In the genomic region with DNA sequence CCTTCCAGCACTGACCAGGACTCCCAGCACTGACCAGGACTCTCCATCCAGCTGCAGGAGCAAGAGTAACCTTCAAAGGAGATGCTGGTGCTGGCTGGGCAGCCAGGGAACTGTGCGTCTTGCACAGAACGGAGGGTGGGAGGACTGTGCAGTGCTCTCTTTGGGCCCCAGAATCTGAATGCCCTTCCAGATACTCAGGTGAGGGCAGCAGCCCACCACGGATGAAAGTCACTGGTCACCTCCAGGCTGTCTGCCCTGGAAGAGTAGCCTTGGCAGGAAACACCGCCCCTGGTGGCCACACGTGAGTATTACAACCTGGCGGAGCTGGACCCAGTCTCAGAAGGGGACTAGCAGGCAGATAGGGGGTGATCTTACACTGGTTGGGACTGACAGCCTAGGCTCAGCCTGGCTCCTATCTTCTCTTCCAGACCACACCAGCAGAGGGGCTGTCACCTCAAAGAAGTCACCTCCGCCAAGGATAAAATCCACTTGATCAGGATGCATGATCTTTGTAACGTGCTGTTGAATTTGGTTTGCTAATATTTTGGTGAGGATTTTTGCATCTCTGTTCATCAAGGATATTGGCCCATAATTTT, we compare ENCODE assay signal across 1 cellular context.
TF ChIP-seq lines count a peak whose summit lies in the region.

No MANE protein-coding gene starts in this region.

TF ChIP-seq in K562, 482 proteins besides CTCF, POLR2A, EP300 and RAD21 (continued from another document):
- TF ChIP-seq, protein P1, sequence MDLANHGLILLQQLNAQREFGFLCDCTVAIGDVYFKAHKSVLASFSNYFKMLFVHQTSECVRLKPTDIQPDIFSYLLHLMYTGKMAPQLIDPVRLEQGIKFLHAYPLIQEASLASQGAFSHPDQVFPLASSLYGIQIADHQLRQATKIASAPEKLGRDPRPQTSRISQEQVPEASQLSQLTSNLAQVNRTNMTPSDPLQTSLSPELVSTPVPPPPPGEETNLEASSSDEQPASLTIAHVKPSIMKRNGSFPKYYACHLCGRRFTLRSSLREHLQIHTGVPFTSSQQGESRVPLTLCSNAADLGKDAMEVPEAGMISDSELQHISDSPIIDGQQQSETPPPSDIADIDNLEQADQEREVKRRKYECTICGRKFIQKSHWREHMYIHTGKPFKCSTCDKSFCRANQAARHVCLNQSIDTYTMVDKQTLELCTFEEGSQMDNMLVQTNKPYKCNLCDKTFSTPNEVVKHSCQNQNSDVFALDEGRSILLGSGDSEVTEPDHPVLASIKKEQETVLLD (IDR thresholded peaks at IDR 0.05) = no peak
- 0 out of 2 replicates have a peak, but pooled peaks have one; percentile 20 for TF ChIP-seq MYC (IDR thresholded peaks at IDR 0.05; ENCODE audit: low read depth, low read length)
- no peak for TF ChIP-seq MYC (CRISPR knock-in tag; IDR thresholded peaks at IDR 0.05; ENCODE audit: borderline replicate concordance, low read depth)
- TF ChIP-seq, protein P2, sequence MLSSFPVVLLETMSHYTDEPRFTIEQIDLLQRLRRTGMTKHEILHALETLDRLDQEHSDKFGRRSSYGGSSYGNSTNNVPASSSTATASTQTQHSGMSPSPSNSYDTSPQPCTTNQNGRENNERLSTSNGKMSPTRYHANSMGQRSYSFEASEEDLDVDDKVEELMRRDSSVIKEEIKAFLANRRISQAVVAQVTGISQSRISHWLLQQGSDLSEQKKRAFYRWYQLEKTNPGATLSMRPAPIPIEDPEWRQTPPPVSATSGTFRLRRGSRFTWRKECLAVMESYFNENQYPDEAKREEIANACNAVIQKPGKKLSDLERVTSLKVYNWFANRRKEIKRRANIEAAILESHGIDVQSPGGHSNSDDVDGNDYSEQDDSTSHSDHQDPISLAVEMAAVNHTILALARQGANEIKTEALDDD (IDR thresholded peaks at IDR 0.05) = peak; percentile 45; the same call in 1 of the 2 replicates
- TF ChIP-seq, protein P3, sequence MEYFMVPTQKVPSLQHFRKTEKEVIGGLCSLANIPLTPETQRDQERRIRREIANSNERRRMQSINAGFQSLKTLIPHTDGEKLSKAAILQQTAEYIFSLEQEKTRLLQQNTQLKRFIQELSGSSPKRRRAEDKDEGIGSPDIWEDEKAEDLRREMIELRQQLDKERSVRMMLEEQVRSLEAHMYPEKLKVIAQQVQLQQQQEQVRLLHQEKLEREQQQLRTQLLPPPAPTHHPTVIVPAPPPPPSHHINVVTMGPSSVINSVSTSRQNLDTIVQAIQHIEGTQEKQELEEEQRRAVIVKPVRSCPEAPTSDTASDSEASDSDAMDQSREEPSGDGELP (CRISPR knock-in tag; IDR thresholded peaks at IDR 0.05; ENCODE audit: borderline replicate concordance) = peak; percentile 12; the same call in 1 of the 2 replicates
- TF ChIP-seq SAP30 (IDR thresholded peaks at IDR 0.05; ENCODE audit: borderline replicate concordance, insufficient read depth, low read depth, low read length, poor library complexity, severe bottlenecking) = no peak
- TF ChIP-seq, protein P4, sequence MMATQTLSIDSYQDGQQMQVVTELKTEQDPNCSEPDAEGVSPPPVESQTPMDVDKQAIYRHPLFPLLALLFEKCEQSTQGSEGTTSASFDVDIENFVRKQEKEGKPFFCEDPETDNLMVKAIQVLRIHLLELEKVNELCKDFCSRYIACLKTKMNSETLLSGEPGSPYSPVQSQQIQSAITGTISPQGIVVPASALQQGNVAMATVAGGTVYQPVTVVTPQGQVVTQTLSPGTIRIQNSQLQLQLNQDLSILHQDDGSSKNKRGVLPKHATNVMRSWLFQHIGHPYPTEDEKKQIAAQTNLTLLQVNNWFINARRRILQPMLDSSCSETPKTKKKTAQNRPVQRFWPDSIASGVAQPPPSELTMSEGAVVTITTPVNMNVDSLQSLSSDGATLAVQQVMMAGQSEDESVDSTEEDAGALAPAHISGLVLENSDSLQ (IDR thresholded peaks at IDR 0.05) = peak; percentile 71
- TF ChIP-seq STAG1 (CRISPR knock-in tag; IDR thresholded peaks at IDR 0.05; ENCODE audit: borderline replicate concordance) = peak; percentile 41; the same call in 1 of the 2 replicates
- TF ChIP-seq CBX3 (IDR thresholded peaks at IDR 0.05; ENCODE audit: borderline replicate concordance in 1 of 2, low read length in 2 of 2) = 0 out of 3 replicates have a peak, but pooled peaks of 1 of the 2 experiments have one; percentile 26
